ENCODE assay signal across 1 cellular context in the genomic region with DNA sequence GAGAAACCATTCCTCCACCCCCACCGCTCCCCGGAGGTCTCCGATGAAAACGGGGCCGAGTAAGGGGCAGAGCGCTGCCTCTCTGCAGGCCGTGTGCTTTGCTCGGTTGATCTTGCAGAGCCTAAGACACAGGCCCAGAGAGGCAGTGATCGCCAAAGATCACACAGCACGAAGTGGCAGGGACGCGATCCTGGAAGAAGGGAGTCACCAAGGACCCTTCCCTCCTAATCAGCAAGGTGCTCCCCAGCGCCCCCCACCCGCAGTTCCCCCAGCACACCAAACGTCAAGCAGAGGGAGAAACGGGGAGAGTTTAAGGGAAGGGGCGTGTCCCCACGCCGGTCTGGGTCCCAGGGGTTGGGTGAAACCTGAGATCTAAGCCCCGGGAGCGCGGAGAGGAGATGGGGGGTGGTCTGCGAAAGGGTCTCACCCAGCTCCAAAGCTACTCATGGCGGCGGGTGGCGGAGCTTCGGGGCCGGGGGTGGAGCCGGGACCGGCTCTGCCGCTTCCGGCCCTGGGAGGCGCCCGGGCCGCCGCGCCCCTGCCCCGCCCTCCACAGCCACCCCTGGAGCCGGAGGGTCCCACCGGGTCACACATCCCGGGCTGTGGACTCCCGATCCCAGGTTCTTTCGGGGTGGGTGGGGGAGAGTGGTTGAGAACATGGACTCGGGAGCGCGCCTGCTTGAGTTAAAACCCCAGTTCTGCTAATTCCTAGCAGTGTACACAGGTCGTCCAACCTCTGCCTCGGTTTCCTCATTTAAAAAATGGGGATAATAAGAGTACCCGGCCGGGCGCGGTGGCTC.
TF ChIP-seq lines count a peak whose summit lies in the region.

A gene with protein sequence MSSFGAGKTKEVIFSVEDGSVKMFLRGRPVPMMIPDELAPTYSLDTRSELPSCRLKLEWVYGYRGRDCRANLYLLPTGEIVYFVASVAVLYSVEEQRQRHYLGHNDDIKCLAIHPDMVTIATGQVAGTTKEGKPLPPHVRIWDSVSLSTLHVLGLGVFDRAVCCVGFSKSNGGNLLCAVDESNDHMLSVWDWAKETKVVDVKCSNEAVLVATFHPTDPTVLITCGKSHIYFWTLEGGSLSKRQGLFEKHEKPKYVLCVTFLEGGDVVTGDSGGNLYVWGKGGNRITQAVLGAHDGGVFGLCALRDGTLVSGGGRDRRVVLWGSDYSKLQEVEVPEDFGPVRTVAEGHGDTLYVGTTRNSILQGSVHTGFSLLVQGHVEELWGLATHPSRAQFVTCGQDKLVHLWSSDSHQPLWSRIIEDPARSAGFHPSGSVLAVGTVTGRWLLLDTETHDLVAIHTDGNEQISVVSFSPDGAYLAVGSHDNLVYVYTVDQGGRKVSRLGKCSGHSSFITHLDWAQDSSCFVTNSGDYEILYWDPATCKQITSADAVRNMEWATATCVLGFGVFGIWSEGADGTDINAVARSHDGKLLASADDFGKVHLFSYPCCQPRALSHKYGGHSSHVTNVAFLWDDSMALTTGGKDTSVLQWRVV (minus strand): TSS at position 468 of the 800 bp plus-strand sequence. CDS start 21 bp downstream, at position 447.

TF ChIP-seq in K562, 482 proteins besides CTCF, POLR2A, EP300 and RAD21 (continued from another document and continues in another):
- TF ChIP-seq ZNF586 (CRISPR knock-in tag; conservative IDR thresholded peaks at IDR 0.05) = no peak
- TF ChIP-seq ZNF165 (CRISPR knock-in tag; IDR thresholded peaks at IDR 0.05; ENCODE audit: borderline replicate concordance) = no peak
- TF ChIP-seq, protein P1, sequence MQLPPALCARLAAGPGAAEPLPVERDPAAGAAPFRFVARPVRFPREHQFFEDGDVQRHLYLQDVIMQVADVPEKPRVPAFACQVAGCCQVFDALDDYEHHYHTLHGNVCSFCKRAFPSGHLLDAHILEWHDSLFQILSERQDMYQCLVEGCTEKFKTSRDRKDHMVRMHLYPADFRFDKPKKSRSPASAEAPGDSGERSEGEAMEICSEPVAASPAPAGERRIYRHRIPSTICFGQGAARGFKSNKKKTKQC (CRISPR knock-in tag; IDR thresholded peaks at IDR 0.05) = no peak
- TF ChIP-seq HNRNPLL (IDR thresholded peaks at IDR 0.05; ENCODE audit: low read depth, low read length, poor library complexity, severe bottlenecking) = peak; percentile 31
- TF ChIP-seq YY1 (IDR thresholded peaks at IDR 0.05; ENCODE audit: borderline replicate concordance in 1 of 3, control insufficient read depth in 1 of 3, extremely low read depth in 1 of 3, insufficient read depth in 3 of 3, insufficient read length in 1 of 3, insufficient replicate concordance in 2 of 3, low read depth in 1 of 3, low read length in 2 of 3) = peak; percentile 25 to 77 (median 72)
- no peak for TF ChIP-seq TAF7 (tag; IDR thresholded peaks at IDR 0.05)
- TF ChIP-seq, protein P2, sequence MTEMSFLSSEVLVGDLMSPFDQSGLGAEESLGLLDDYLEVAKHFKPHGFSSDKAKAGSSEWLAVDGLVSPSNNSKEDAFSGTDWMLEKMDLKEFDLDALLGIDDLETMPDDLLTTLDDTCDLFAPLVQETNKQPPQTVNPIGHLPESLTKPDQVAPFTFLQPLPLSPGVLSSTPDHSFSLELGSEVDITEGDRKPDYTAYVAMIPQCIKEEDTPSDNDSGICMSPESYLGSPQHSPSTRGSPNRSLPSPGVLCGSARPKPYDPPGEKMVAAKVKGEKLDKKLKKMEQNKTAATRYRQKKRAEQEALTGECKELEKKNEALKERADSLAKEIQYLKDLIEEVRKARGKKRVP (CRISPR knock-in tag; IDR thresholded peaks at IDR 0.05) = no peak
- TF ChIP-seq ARID2 (IDR thresholded peaks at IDR 0.05) = no peak
- no peak for TF ChIP-seq ZNF324 (CRISPR knock-in tag; IDR thresholded peaks at IDR 0.05)
- TF ChIP-seq ZNF431 (CRISPR knock-in tag; IDR thresholded peaks at IDR 0.05) = no peak
- TF ChIP-seq, protein P3, sequence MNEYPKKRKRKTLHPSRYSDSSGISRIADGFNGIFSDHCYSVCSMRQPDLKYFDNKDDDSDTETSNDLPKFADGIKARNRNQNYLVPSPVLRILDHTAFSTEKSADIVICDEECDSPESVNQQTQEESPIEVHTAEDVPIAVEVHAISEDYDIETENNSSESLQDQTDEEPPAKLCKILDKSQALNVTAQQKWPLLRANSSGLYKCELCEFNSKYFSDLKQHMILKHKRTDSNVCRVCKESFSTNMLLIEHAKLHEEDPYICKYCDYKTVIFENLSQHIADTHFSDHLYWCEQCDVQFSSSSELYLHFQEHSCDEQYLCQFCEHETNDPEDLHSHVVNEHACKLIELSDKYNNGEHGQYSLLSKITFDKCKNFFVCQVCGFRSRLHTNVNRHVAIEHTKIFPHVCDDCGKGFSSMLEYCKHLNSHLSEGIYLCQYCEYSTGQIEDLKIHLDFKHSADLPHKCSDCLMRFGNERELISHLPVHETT (CRISPR knock-in tag; conservative IDR thresholded peaks at IDR 0.05 in 1 of 2, IDR thresholded peaks at IDR 0.05 in 1 of 2) = 0 out of 4 replicates have a peak, but pooled peaks of 1 of the 2 experiments have one; percentile 16
- TF ChIP-seq ZNF444 (CRISPR knock-in tag; IDR thresholded peaks at IDR 0.05) = no peak
- no peak for TF ChIP-seq ZBTB8A (IDR thresholded peaks at IDR 0.05; ENCODE audit: partially characterized antibody)
- no peak for TF ChIP-seq PRMT5 (CRISPR knock-in tag; IDR thresholded peaks at IDR 0.05)
- peak; percentile 56 for TF ChIP-seq SMARCA4 (IDR thresholded peaks at IDR 0.05)
- TF ChIP-seq RHOXF2B (CRISPR knock-in tag; conservative IDR thresholded peaks at IDR 0.05) = no peak
- TF ChIP-seq ZNF584 (CRISPR knock-in tag; IDR thresholded peaks at IDR 0.05; ENCODE audit: low read depth) = no peak
- no peak for TF ChIP-seq ZNF766 (CRISPR knock-in tag; conservative IDR thresholded peaks at IDR 0.05)
- TF ChIP-seq CEBPB (tag; IDR thresholded peaks at IDR 0.05) = no peak
- TF ChIP-seq RBM25 (IDR thresholded peaks at IDR 0.05; ENCODE audit: low read depth, low read length, severe bottlenecking) = peak; percentile 12
- no peak for TF ChIP-seq ZNF436 (CRISPR knock-in tag; IDR thresholded peaks at IDR 0.05)
- TF ChIP-seq NRF1 (conservative IDR thresholded peaks at IDR 0.05 in 1 of 2, IDR thresholded peaks at IDR 0.05 in 1 of 2) = no peak
- TF ChIP-seq FUS (optimal IDR thresholded peaks at IDR 0.05; ENCODE audit: low read depth, low read length) = no peak
- TF ChIP-seq ARID1B (IDR thresholded peaks at IDR 0.05) = no peak
- TF ChIP-seq GABPA (tag; conservative IDR thresholded peaks at IDR 0.05; ENCODE audit: low read depth) = peak; percentile 58
- no peak for TF ChIP-seq ILK (tag; IDR thresholded peaks at IDR 0.05; ENCODE audit: borderline replicate concordance, low read depth)
- TF ChIP-seq, protein P4, sequence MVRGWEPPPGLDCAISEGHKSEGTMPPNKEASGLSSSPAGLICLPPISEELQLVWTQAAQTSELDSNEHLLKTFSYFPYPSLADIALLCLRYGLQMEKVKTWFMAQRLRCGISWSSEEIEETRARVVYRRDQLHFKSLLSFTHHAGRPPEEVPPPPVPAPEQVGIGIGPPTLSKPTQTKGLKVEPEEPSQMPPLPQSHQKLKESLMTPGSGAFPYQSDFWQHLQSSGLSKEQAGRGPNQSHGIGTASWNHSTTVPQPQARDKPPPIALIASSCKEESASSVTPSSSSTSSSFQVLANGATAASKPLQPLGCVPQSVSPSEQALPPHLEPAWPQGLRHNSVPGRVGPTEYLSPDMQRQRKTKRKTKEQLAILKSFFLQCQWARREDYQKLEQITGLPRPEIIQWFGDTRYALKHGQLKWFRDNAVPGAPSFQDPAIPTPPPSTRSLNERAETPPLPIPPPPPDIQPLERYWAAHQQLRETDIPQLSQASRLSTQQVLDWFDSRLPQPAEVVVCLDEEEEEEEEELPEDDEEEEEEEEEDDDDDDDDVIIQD (CRISPR knock-in tag; IDR thresholded peaks at IDR 0.05) = no peak
- TF ChIP-seq, protein P5, sequence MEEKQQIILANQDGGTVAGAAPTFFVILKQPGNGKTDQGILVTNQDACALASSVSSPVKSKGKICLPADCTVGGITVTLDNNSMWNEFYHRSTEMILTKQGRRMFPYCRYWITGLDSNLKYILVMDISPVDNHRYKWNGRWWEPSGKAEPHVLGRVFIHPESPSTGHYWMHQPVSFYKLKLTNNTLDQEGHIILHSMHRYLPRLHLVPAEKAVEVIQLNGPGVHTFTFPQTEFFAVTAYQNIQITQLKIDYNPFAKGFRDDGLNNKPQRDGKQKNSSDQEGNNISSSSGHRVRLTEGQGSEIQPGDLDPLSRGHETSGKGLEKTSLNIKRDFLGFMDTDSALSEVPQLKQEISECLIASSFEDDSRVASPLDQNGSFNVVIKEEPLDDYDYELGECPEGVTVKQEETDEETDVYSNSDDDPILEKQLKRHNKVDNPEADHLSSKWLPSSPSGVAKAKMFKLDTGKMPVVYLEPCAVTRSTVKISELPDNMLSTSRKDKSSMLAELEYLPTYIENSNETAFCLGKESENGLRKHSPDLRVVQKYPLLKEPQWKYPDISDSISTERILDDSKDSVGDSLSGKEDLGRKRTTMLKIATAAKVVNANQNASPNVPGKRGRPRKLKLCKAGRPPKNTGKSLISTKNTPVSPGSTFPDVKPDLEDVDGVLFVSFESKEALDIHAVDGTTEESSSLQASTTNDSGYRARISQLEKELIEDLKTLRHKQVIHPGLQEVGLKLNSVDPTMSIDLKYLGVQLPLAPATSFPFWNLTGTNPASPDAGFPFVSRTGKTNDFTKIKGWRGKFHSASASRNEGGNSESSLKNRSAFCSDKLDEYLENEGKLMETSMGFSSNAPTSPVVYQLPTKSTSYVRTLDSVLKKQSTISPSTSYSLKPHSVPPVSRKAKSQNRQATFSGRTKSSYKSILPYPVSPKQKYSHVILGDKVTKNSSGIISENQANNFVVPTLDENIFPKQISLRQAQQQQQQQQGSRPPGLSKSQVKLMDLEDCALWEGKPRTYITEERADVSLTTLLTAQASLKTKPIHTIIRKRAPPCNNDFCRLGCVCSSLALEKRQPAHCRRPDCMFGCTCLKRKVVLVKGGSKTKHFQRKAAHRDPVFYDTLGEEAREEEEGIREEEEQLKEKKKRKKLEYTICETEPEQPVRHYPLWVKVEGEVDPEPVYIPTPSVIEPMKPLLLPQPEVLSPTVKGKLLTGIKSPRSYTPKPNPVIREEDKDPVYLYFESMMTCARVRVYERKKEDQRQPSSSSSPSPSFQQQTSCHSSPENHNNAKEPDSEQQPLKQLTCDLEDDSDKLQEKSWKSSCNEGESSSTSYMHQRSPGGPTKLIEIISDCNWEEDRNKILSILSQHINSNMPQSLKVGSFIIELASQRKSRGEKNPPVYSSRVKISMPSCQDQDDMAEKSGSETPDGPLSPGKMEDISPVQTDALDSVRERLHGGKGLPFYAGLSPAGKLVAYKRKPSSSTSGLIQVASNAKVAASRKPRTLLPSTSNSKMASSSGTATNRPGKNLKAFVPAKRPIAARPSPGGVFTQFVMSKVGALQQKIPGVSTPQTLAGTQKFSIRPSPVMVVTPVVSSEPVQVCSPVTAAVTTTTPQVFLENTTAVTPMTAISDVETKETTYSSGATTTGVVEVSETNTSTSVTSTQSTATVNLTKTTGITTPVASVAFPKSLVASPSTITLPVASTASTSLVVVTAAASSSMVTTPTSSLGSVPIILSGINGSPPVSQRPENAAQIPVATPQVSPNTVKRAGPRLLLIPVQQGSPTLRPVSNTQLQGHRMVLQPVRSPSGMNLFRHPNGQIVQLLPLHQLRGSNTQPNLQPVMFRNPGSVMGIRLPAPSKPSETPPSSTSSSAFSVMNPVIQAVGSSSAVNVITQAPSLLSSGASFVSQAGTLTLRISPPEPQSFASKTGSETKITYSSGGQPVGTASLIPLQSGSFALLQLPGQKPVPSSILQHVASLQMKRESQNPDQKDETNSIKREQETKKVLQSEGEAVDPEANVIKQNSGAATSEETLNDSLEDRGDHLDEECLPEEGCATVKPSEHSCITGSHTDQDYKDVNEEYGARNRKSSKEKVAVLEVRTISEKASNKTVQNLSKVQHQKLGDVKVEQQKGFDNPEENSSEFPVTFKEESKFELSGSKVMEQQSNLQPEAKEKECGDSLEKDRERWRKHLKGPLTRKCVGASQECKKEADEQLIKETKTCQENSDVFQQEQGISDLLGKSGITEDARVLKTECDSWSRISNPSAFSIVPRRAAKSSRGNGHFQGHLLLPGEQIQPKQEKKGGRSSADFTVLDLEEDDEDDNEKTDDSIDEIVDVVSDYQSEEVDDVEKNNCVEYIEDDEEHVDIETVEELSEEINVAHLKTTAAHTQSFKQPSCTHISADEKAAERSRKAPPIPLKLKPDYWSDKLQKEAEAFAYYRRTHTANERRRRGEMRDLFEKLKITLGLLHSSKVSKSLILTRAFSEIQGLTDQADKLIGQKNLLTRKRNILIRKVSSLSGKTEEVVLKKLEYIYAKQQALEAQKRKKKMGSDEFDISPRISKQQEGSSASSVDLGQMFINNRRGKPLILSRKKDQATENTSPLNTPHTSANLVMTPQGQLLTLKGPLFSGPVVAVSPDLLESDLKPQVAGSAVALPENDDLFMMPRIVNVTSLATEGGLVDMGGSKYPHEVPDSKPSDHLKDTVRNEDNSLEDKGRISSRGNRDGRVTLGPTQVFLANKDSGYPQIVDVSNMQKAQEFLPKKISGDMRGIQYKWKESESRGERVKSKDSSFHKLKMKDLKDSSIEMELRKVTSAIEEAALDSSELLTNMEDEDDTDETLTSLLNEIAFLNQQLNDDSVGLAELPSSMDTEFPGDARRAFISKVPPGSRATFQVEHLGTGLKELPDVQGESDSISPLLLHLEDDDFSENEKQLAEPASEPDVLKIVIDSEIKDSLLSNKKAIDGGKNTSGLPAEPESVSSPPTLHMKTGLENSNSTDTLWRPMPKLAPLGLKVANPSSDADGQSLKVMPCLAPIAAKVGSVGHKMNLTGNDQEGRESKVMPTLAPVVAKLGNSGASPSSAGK (IDR thresholded peaks at IDR 0.05) = no peak
- TF ChIP-seq, protein P6, sequence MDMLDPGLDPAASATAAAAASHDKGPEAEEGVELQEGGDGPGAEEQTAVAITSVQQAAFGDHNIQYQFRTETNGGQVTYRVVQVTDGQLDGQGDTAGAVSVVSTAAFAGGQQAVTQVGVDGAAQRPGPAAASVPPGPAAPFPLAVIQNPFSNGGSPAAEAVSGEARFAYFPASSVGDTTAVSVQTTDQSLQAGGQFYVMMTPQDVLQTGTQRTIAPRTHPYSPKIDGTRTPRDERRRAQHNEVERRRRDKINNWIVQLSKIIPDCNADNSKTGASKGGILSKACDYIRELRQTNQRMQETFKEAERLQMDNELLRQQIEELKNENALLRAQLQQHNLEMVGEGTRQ (CRISPR knock-in tag; IDR thresholded peaks at IDR 0.05) = no peak
- TF ChIP-seq FOXJ3 (CRISPR knock-in tag; IDR thresholded peaks at IDR 0.05) = no peak
- no peak for TF ChIP-seq ETS2 (tag; IDR thresholded peaks at IDR 0.05; ENCODE audit: borderline replicate concordance, poor library complexity, severe bottlenecking)
- no peak for TF ChIP-seq ZNF76 (CRISPR knock-in tag; IDR thresholded peaks at IDR 0.05; ENCODE audit: borderline replicate concordance)
- TF ChIP-seq, protein P7, sequence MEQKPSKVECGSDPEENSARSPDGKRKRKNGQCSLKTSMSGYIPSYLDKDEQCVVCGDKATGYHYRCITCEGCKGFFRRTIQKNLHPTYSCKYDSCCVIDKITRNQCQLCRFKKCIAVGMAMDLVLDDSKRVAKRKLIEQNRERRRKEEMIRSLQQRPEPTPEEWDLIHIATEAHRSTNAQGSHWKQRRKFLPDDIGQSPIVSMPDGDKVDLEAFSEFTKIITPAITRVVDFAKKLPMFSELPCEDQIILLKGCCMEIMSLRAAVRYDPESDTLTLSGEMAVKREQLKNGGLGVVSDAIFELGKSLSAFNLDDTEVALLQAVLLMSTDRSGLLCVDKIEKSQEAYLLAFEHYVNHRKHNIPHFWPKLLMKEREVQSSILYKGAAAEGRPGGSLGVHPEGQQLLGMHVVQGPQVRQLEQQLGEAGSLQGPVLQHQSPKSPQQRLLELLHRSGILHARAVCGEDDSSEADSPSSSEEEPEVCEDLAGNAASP (IDR thresholded peaks at IDR 0.05) = no peak
- no peak for TF ChIP-seq ZNF778 (CRISPR knock-in tag; IDR thresholded peaks at IDR 0.05)
- no peak for TF ChIP-seq TSC22D4 (tag; IDR thresholded peaks at IDR 0.05)
- no peak for TF ChIP-seq SIN3B (IDR thresholded peaks at IDR 0.05; ENCODE audit: low read depth)
